ENCODE assay signal across 9 cellular contexts in genomic region chr11:102448869-102449224, GRCh38. TPM values are rescaled to one million over a fixed set of nuclear protein-coding genes. Genes with fewer than 3 reads are reported as not detected.
DNase-seq lines count a peak whose midpoint lies in the region; ATAC-seq and TF ChIP-seq lines count a peak whose summit lies in the region.
"Had no signal": no experiment of that assay in that cellular context is flagged by ENCODE, and none has a peak within 500 bp of the region (broad histone marks: within the 10 kb centered on the region; RNA-seq: fewer than 3 reads in every experiment).

No MANE protein-coding gene starts in this region.

- CTCF ChIA-PET in OCI-LY7 (lab: Charles Lee; ENCODE audit: unreplicated experiment), result no interaction called here

- DNase-seq in T-helper 1 cell (no peak), OCI-LY7 (ENCODE audit: low spot score) (no peak), caudate nucleus (lab: John Stamatoyannopoulos, UW) (no peak), HPDE6-E6E7 (ENCODE audit: extremely low spot score) (no peak), NCI-H1105 treated with DMSO at 0.1 percent for 48 hours (lab: John Stamatoyannopoulos, UW) (no peak)
- DNase-seq in stimulated activated effector memory CD8-positive, alpha-beta T cell treated with anti-CD3 and anti-CD28 coated beads, Interleukin-12 subunit alpha, Interleukin-12 subunit beta, amount 100 ng/mL, for 72 hours (ENCODE audit: low spot score in 2 of 2), result no peak
- DNase-seq in stimulated activated CD4-positive, alpha-beta T cell treated with anti-CD3 and anti-CD28 coated beads, Interleukin-1b, Interleukin-23, amount 100 ng/mL, for 48 hours, result no peak
- DNase-seq: NCI-H1048 had no signal

- peak overlapping the region; percentile 96 for H3K4me3 Mint-ChIP-seq in T-helper 1 cell treated with Interleukin-12 subunit alpha and Interleukin-12 subunit beta and Interleukin-4 antibody, amounts not matched to agents 30 μg/mL and 1 μg/mL, for 36 hours
- peak overlapping the region; percentile 92 for H3K4me3 Mint-ChIP-seq in stimulated activated effector memory CD8-positive, alpha-beta T cell treated with anti-CD3 and anti-CD28 coated beads, Interleukin-12 subunit alpha, Interleukin-12 subunit beta, amount 100 ng/mL, for 72 hours

- H3K4me1 ChIP-seq in OCI-LY7 (ENCODE audit: insufficient read depth, low read length, poor library complexity, severe bottlenecking), result peaks cover 50% of the 10 kb centered on the region

- no peaks in the 10 kb centered on the region for H3K27me3 Mint-ChIP-seq in T-helper 1 cell treated with Interleukin-12 subunit alpha and Interleukin-12 subunit beta and Interleukin-4 antibody, amounts not matched to agents 30 μg/mL and 1 μg/mL, for 36 hours (ENCODE audit: low read depth)

- BruUV-seq in OCI-LY7 (replicated peaks; lab: Mats Ljungman, UMichigan), result no TSS peak

- peak overlapping the region; percentile 92 for H3K4me2 ChIP-seq in OCI-LY7 (ENCODE audit: low read length)

- TF ChIP-seq CTCF in OCI-LY7 (conservative IDR thresholded peaks at IDR 0.05; ENCODE audit: low read length), result no peak

- peaks cover 77% of the 10 kb centered on the region for H3K36me3 ChIP-seq in OCI-LY7 (ENCODE audit: insufficient read depth, low read length)

- no peak for ATAC-seq in stimulated activated effector memory CD8-positive, alpha-beta T cell treated with anti-CD3 and anti-CD28 coated beads, Interleukin-12 subunit alpha, Interleukin-12 subunit beta, amount 100 ng/mL, for 72 hours

- H3K36me3 Mint-ChIP-seq in T-helper 1 cell treated with Interleukin-12 subunit alpha and Interleukin-12 subunit beta and Interleukin-4 antibody, amounts not matched to agents 30 μg/mL and 1 μg/mL, for 36 hours (ENCODE audit: low read depth), result peaks cover 63% of the 10 kb centered on the region
- H3K36me3 Mint-ChIP-seq in stimulated activated effector memory CD8-positive, alpha-beta T cell treated with anti-CD3 and anti-CD28 coated beads, Interleukin-12 subunit alpha, Interleukin-12 subunit beta, amount 100 ng/mL, for 72 hours, result peaks cover 66% of the 10 kb centered on the region

- peaks cover 86% of the 10 kb centered on the region for H3K79me2 ChIP-seq in OCI-LY7 (ENCODE audit: insufficient read depth, low read depth, low read length)

- peaks cover 12% of the 10 kb centered on the region; the same call in 1 of the 2 replicates for H3K9me3 ChIP-seq in OCI-LY7 (ENCODE audit: low read length)

- peak overlapping the region; percentile 2 for H3K27ac ChIP-seq in OCI-LY7 (ENCODE audit: low read depth, low read length, poor library complexity, severe bottlenecking)
- peak overlapping the region; percentile 19 for H3K27ac ChIP-seq in caudate nucleus (ENCODE audit: low read depth, low read length)

- peak overlapping the region; percentile 95 for H3K4me3 ChIP-seq in OCI-LY7 (ENCODE audit: low read depth, low read length, poor library complexity, severe bottlenecking)

- peaks cover 43% of the 10 kb centered on the region for H4K20me1 ChIP-seq in OCI-LY7 (ENCODE audit: insufficient read depth, low read length)

- no peaks in the 10 kb centered on the region for H3K9me2 ChIP-seq in OCI-LY7 (ENCODE audit: insufficient read depth, low read length)

- peaks cover 72% of the 10 kb centered on the region for H3K4me1 Mint-ChIP-seq in T-helper 1 cell treated with Interleukin-12 subunit alpha and Interleukin-12 subunit beta and Interleukin-4 antibody, amounts not matched to agents 30 μg/mL and 1 μg/mL, for 36 hours (ENCODE audit: low read depth)
- H3K4me1 Mint-ChIP-seq in stimulated activated effector memory CD8-positive, alpha-beta T cell treated with anti-CD3 and anti-CD28 coated beads, Interleukin-12 subunit alpha, Interleukin-12 subunit beta, amount 100 ng/mL, for 72 hours, result peaks cover 78% of the 10 kb centered on the region

- peaks cover 4% of the 10 kb centered on the region for H3K9me3 Mint-ChIP-seq in T-helper 1 cell treated with Interleukin-12 subunit alpha and Interleukin-12 subunit beta and Interleukin-4 antibody, amounts not matched to agents 30 μg/mL and 1 μg/mL, for 36 hours
- no peaks in the 10 kb centered on the region for H3K9me3 Mint-ChIP-seq in stimulated activated effector memory CD8-positive, alpha-beta T cell treated with anti-CD3 and anti-CD28 coated beads, Interleukin-12 subunit alpha, Interleukin-12 subunit beta, amount 100 ng/mL, for 72 hours

- peak overlapping the region; percentile 96 for H3K27ac Mint-ChIP-seq in T-helper 1 cell treated with Interleukin-12 subunit alpha and Interleukin-12 subunit beta and Interleukin-4 antibody, amounts not matched to agents 30 μg/mL and 1 μg/mL, for 36 hours
- H3K27ac Mint-ChIP-seq in stimulated activated effector memory CD8-positive, alpha-beta T cell treated with anti-CD3 and anti-CD28 coated beads, Interleukin-12 subunit alpha, Interleukin-12 subunit beta, amount 100 ng/mL, for 72 hours, result no peak overlapping the region

- H2AFZ ChIP-seq in OCI-LY7 (ENCODE audit: low read length), result no peak overlapping the region

- POLR2A ChIA-PET in OCI-LY7 (lab: Charles Lee), result interaction anchor here (0.5 to 2.6 kb wide), 6 partner anchors 18 to 161 kb away, joined by 3 to 11 read pairs (median 4); no protein-coding TSS in a partner anchor

- intact Hi-C loops in OCI-LY7 (cut with micrococcal nuclease; ENCODE audit: unreplicated experiment), result no loop called here

RNA-seq across cellular contexts. Expression of gene TMEM123, which starts 3.7 kb away (rescaled TPM):
- total RNA-seq in OCI-LY7 (2014; rRNA removed; shearing (Covaris generic)), result 83.3 and 127 TPM in 2 replicates
- 232 and 261 TPM in 2 replicates for total RNA-seq in OCI-LY7 (2022)
